24 cellular contexts compared by ENCODE assay signal in the genomic region with DNA sequence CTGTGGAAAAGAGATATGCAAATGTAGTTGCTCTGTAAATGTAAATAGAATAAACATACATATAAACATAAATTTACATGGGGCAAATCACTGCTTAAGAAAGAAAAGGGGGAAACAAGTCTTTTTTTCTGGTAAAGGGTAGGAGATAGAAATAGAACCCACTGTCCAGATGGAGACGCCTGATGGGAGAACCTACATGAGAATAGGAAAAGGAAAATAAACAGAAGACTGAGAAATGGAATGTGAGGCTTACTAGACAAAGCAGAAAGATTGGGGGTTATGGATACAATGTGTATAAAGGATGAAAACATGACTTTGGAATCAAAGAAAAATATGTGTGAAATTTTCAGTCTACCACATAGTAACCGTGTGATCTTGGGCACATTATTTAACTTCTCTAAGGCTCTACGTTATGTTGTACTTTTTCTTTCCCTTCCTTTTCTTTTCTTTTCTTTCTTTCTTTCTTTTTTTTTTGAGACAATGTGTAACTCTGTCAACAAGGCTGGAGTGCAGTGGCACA.
"Had no signal": no experiment of that assay in that cellular context is flagged by ENCODE, and none has a peak within 500 bp of the region (broad histone marks: within the 10 kb centered on the region; RNA-seq: fewer than 3 reads in every experiment).

No MANE protein-coding gene starts in this region.

- DNase-seq: hippocampal formation; kidney; left colon; left lung; lower lobe of right lung; mammary epithelial cell; mesenchymal stem cell; naive thymus-derived CD8-positive, alpha-beta T cell; nucleus accumbens; pancreas; posterior cingulate gyrus; retina; right cardiac atrium; stimulated activated CD4-positive, alpha-beta T cell treated with anti-CD3 and anti-CD28 coated beads, Interleukin-12 subunit alpha, Interleukin-12 subunit beta, amount 100 ng/mL, for 4 hours; stimulated activated CD4-positive, alpha-beta T cell treated with anti-CD3 and anti-CD28 coated beads, Interleukin-15, amount 100 ng/mL, for 24 hours; stimulated activated CD4-positive, alpha-beta T cell treated with anti-CD3 and anti-CD28 coated beads, Interleukin-2, amount 100 ng/mL, for 24 hours; stimulated activated CD4-positive, alpha-beta T cell treated with anti-CD3 and anti-CD28 coated beads, Interleukin-4, amount 100 ng/mL, for 1 hour; stimulated activated naive B cell treated with anti-CD40 and anti-IgM and Interleukin-4, amounts not matched to agents 10 μg/mL and 1 μg/mL and 100 μg/mL, for 72 hours; tibial artery; trophoblast cell; upper lobe of right lung had no signal

- H3K9me3 Mint-ChIP-seq: naive thymus-derived CD8-positive, alpha-beta T cell; nephron; neural crest cell; stimulated activated naive B cell treated with anti-CD40 and anti-IgM and Interleukin-4, amounts not matched to agents 10 μg/mL and 1 μg/mL and 100 μg/mL, for 72 hours; stimulated activated naive CD8-positive, alpha-beta T cell treated with anti-CD3 and anti-CD28 coated beads, Interleukin-15, Interleukin-2, amounts not matched to agents 100 ng/mL and 50 ng/mL, for 24 hours had no signal

- H3K4me3 Mint-ChIP-seq: naive thymus-derived CD8-positive, alpha-beta T cell; nephron; neural crest cell; stimulated activated naive B cell treated with anti-CD40 and anti-IgM and Interleukin-4, amounts not matched to agents 10 μg/mL and 1 μg/mL and 100 μg/mL, for 72 hours; stimulated activated naive CD8-positive, alpha-beta T cell treated with anti-CD3 and anti-CD28 coated beads, Interleukin-15, Interleukin-2, amounts not matched to agents 100 ng/mL and 50 ng/mL, for 24 hours had no signal

- H3K4me1 Mint-ChIP-seq: naive thymus-derived CD8-positive, alpha-beta T cell; nephron; neural crest cell; stimulated activated naive B cell treated with anti-CD40 and anti-IgM and Interleukin-4, amounts not matched to agents 10 μg/mL and 1 μg/mL and 100 μg/mL, for 72 hours had no signal

- H3K36me3 Mint-ChIP-seq: naive thymus-derived CD8-positive, alpha-beta T cell; stimulated activated naive B cell treated with anti-CD40 and anti-IgM and Interleukin-4, amounts not matched to agents 10 μg/mL and 1 μg/mL and 100 μg/mL, for 72 hours had no signal

- H3K27ac Mint-ChIP-seq: naive thymus-derived CD8-positive, alpha-beta T cell; nephron; stimulated activated naive B cell treated with anti-CD40 and anti-IgM and Interleukin-4, amounts not matched to agents 10 μg/mL and 1 μg/mL and 100 μg/mL, for 72 hours; stimulated activated naive CD8-positive, alpha-beta T cell treated with anti-CD3 and anti-CD28 coated beads, Interleukin-15, Interleukin-2, amounts not matched to agents 100 ng/mL and 50 ng/mL, for 24 hours had no signal
